In the genomic region with DNA sequence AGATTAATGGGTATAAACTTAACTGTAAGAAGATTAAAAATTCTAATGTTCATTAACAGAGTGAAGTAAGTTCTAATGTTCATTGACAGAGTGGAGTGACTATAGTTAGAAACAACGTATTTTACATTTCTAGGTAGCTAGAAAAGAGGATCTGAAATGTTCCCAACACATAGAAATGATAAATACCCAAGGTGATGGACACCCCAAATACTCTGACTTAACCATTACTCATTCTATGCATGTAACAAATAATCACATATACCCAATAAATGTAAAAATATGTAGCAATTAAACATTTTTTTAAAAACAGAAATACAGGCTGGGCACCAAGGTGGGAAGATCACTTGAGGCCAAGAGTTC, we compare ENCODE assay signal across 1 cellular context.
TF ChIP-seq lines count a peak whose summit lies in the region.

No MANE protein-coding gene starts in this region.

TF ChIP-seq in GM12878, 131 proteins besides CTCF, POLR2A, EP300 and RAD21:
- TF ChIP-seq MTA2 (IDR thresholded peaks at IDR 0.05; ENCODE audit: low read depth) (peak; percentile 14; the same call in 1 of the 2 replicates), SREBF2 (IDR thresholded peaks at IDR 0.05; ENCODE audit: low read length) (no peak), SPI1 (IDR thresholded peaks at IDR 0.05; ENCODE audit: borderline replicate concordance, insufficient read depth, low read depth, low read length) (peak; percentile 37; the same call in 1 of the 2 replicates)
- TF ChIP-seq, protein P1, sequence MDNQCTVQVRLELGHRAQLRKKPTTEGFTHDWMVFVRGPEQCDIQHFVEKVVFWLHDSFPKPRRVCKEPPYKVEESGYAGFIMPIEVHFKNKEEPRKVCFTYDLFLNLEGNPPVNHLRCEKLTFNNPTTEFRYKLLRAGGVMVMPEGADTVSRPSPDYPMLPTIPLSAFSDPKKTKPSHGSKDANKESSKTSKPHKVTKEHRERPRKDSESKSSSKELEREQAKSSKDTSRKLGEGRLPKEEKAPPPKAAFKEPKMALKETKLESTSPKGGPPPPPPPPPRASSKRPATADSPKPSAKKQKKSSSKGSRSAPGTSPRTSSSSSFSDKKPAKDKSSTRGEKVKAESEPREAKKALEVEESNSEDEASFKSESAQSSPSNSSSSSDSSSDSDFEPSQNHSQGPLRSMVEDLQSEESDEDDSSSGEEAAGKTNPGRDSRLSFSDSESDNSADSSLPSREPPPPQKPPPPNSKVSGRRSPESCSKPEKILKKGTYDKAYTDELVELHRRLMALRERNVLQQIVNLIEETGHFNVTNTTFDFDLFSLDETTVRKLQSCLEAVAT (IDR thresholded peaks at IDR 0.05) = no peak
- TF ChIP-seq, protein P2, sequence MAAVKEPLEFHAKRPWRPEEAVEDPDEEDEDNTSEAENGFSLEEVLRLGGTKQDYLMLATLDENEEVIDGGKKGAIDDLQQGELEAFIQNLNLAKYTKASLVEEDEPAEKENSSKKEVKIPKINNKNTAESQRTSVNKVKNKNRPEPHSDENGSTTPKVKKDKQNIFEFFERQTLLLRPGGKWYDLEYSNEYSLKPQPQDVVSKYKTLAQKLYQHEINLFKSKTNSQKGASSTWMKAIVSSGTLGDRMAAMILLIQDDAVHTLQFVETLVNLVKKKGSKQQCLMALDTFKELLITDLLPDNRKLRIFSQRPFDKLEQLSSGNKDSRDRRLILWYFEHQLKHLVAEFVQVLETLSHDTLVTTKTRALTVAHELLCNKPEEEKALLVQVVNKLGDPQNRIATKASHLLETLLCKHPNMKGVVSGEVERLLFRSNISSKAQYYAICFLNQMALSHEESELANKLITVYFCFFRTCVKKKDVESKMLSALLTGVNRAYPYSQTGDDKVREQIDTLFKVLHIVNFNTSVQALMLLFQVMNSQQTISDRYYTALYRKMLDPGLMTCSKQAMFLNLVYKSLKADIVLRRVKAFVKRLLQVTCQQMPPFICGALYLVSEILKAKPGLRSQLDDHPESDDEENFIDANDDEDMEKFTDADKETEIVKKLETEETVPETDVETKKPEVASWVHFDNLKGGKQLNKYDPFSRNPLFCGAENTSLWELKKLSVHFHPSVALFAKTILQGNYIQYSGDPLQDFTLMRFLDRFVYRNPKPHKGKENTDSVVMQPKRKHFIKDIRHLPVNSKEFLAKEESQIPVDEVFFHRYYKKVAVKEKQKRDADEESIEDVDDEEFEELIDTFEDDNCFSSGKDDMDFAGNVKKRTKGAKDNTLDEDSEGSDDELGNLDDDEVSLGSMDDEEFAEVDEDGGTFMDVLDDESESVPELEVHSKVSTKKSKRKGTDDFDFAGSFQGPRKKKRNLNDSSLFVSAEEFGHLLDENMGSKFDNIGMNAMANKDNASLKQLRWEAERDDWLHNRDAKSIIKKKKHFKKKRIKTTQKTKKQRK (IDR thresholded peaks at IDR 0.05; ENCODE audit: low read depth, low read length) = no peak
- TF ChIP-seq, protein P3, sequence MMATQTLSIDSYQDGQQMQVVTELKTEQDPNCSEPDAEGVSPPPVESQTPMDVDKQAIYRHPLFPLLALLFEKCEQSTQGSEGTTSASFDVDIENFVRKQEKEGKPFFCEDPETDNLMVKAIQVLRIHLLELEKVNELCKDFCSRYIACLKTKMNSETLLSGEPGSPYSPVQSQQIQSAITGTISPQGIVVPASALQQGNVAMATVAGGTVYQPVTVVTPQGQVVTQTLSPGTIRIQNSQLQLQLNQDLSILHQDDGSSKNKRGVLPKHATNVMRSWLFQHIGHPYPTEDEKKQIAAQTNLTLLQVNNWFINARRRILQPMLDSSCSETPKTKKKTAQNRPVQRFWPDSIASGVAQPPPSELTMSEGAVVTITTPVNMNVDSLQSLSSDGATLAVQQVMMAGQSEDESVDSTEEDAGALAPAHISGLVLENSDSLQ (IDR thresholded peaks at IDR 0.05) = peak; percentile 84
